Comparison of ENCODE assay signal across 21 cellular contexts in genomic region chr7:27834179-27834921, GRCh38.
DNase-seq lines count a peak whose midpoint lies in the region; ATAC-seq, FAIRE-seq and TF ChIP-seq lines count a peak whose summit lies in the region.
"Had no signal": no experiment of that assay in that cellular context is flagged by ENCODE, and none has a peak within 500 bp of the region (broad histone marks: within the 10 kb centered on the region; RNA-seq: fewer than 3 reads in every experiment).

No MANE protein-coding gene starts in this region.

- H3K36me3 ChIP-seq in astrocyte (ENCODE audit: insufficient read depth, low read length): peaks cover 19% of the 10 kb centered on the region
- H3K36me3 ChIP-seq in rectal smooth muscle tissue (ENCODE audit: control insufficient read depth, insufficient read depth, low read length): no peaks in the 10 kb centered on the region

- ATAC-seq in left cardiac atrium (peak; percentile 83 to 87), GM19397 (IDR thresholded peaks at IDR 0.05; ENCODE audit: unreplicated experiment) (no peak), SK-N-SH treated with all-trans-retinoic acid at 6 μM for 48 hours (no peak)

- H3K27me3 ChIP-seq in astrocyte (ENCODE audit: insufficient read depth, low read length) (no peaks in the 10 kb centered on the region), rectal smooth muscle tissue (ENCODE audit: control insufficient read depth, insufficient read depth, low read length) (no peaks in the 10 kb centered on the region)
- H3K27me3 ChIP-seq: right lobe of liver had no signal

- no peak for TF ChIP-seq CTCF in astrocyte (IDR thresholded peaks at IDR 0.05; ENCODE audit: insufficient read depth, low read depth, low read length)

- no peak overlapping the region for H3K9ac ChIP-seq in astrocyte (ENCODE audit: low read length)
- H3K9ac ChIP-seq in rectal smooth muscle tissue (ENCODE audit: low read length): no peak overlapping the region
- H3K9ac ChIP-seq: SK-N-SH had no signal

- H3K79me2 ChIP-seq in astrocyte (ENCODE audit: insufficient read depth, low read length): no peaks in the 10 kb centered on the region

- H3K27ac ChIP-seq in astrocyte (ENCODE audit: low read depth, low read length) (no peak overlapping the region), rectal smooth muscle tissue (ENCODE audit: low read depth, low read length) (peak overlapping the region; percentile 3)
- H3K27ac ChIP-seq: coronary artery, right lobe of liver had no signal

- peak overlapping the region; percentile 3 for H3K27ac Mint-ChIP-seq in astrocyte (ENCODE audit: unreplicated experiment)

- H2AFZ ChIP-seq in astrocyte (ENCODE audit: low read depth, low read length): no peak overlapping the region

- FAIRE-seq in astrocyte (lab: Jason Lieb, UNC): no peak
- FAIRE-seq: GM12892 had no signal

- no peaks in the 10 kb centered on the region for H3K27me3 Mint-ChIP-seq in astrocyte (ENCODE audit: low read depth, unreplicated experiment)

- peaks cover 13% of the 10 kb centered on the region for H3K36me3 Mint-ChIP-seq in astrocyte (ENCODE audit: low read depth, unreplicated experiment)

- no peak overlapping the region for H3K4me3 Mint-ChIP-seq in astrocyte (ENCODE audit: unreplicated experiment)

- H3K4me2 ChIP-seq in astrocyte (ENCODE audit: low read length): no peak overlapping the region
- H3K4me2 ChIP-seq: SK-N-SH had no signal

- H4K20me1 ChIP-seq in astrocyte (ENCODE audit: insufficient read depth, low read length): peaks cover 12% of the 10 kb centered on the region

- no peak overlapping the region for H3K4me3 ChIP-seq in astrocyte (ENCODE audit: insufficient read depth, low read depth, low read length)
- H3K4me3 ChIP-seq in rectal smooth muscle tissue (ENCODE audit: low read length): no peak overlapping the region
- H3K4me3 ChIP-seq: coronary artery, right lobe of liver had no signal

- H3K9me3 Mint-ChIP-seq in astrocyte (ENCODE audit: unreplicated experiment): no peaks in the 10 kb centered on the region

- DNase-seq in DMS79 treated with DMSO at 0.1 percent for 48 hours (lab: John Stamatoyannopoulos, UW) (peak; percentile 45), astrocyte (ENCODE audit: low read depth) (no peak), left cardiac atrium (no peak), NCI-H2196 (lab: John Stamatoyannopoulos, UW; ENCODE audit: unreplicated experiment) (no peak), DMS53 treated with DMSO at 0.1 percent for 48 hours (lab: John Stamatoyannopoulos, UW; ENCODE audit: unreplicated experiment) (no peak)
- DNase-seq: activated CD4-positive, alpha-beta T cell treated with anti-CD3 and anti-CD28 coated beads for 48 hours; activated naive CD4-positive, alpha-beta T cell; aorta; Caco-2; erythroblast; GF-D8; MM.1S; NCI-H187 treated with DMSO at 0.1 percent for 48 hours; NCI-H526; right lobe of liver; SK-N-SH had no signal

- H3K4me1 ChIP-seq in astrocyte (ENCODE audit: insufficient read depth, low read length) (no peaks in the 10 kb centered on the region), rectal smooth muscle tissue (ENCODE audit: control insufficient read depth, insufficient read depth, low read length) (peaks cover 8% of the 10 kb centered on the region)
- H3K4me1 ChIP-seq: right lobe of liver had no signal

- no peaks in the 10 kb centered on the region for H3K9me3 ChIP-seq in astrocyte (ENCODE audit: insufficient read depth, low read depth, low read length)
- H3K9me3 ChIP-seq: Caco-2, right lobe of liver, SK-N-SH had no signal

- H3K4me1 Mint-ChIP-seq in astrocyte (ENCODE audit: low read depth, unreplicated experiment): no peaks in the 10 kb centered on the region

- intact Hi-C loops in left cardiac atrium (cut with DNase I): no loop called here

TF ChIP-seq in SK-N-SH treated with all-trans-retinoic acid at 6 μM for 48 hours, 23 proteins besides CTCF, POLR2A, EP300 and RAD21:
- no peak for TF ChIP-seq PPARA (CRISPR knock-in tag; IDR thresholded peaks at IDR 0.05; ENCODE audit: borderline replicate concordance)
- TF ChIP-seq ZFP3 (CRISPR knock-in tag; IDR thresholded peaks at IDR 0.05): no peak
- TF ChIP-seq CREB5 (CRISPR knock-in tag; IDR thresholded peaks at IDR 0.05; ENCODE audit: low read depth): no peak
- no peak for TF ChIP-seq ZC3H10 (CRISPR knock-in tag; IDR thresholded peaks at IDR 0.05)
- TF ChIP-seq, protein P1, sequence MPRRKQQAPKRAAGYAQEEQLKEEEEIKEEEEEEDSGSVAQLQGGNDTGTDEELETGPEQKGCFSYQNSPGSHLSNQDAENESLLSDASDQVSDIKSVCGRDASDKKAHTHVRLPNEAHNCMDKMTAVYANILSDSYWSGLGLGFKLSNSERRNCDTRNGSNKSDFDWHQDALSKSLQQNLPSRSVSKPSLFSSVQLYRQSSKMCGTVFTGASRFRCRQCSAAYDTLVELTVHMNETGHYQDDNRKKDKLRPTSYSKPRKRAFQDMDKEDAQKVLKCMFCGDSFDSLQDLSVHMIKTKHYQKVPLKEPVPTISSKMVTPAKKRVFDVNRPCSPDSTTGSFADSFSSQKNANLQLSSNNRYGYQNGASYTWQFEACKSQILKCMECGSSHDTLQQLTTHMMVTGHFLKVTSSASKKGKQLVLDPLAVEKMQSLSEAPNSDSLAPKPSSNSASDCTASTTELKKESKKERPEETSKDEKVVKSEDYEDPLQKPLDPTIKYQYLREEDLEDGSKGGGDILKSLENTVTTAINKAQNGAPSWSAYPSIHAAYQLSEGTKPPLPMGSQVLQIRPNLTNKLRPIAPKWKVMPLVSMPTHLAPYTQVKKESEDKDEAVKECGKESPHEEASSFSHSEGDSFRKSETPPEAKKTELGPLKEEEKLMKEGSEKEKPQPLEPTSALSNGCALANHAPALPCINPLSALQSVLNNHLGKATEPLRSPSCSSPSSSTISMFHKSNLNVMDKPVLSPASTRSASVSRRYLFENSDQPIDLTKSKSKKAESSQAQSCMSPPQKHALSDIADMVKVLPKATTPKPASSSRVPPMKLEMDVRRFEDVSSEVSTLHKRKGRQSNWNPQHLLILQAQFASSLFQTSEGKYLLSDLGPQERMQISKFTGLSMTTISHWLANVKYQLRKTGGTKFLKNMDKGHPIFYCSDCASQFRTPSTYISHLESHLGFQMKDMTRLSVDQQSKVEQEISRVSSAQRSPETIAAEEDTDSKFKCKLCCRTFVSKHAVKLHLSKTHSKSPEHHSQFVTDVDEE (CRISPR knock-in tag; IDR thresholded peaks at IDR 0.05): no peak
- TF ChIP-seq SNAI2 (CRISPR knock-in tag; IDR thresholded peaks at IDR 0.05): no peak
- TF ChIP-seq BACH2 (CRISPR knock-in tag; IDR thresholded peaks at IDR 0.05; ENCODE audit: borderline replicate concordance): no peak
- no peak for TF ChIP-seq OSR1 (CRISPR knock-in tag; IDR thresholded peaks at IDR 0.05)
- no peak for TF ChIP-seq POU6F1 (CRISPR knock-in tag; IDR thresholded peaks at IDR 0.05; ENCODE audit: borderline replicate concordance, low read depth)
- TF ChIP-seq CSDC2 (CRISPR knock-in tag; IDR thresholded peaks at IDR 0.05): no peak
- TF ChIP-seq ZNF70 (CRISPR knock-in tag; IDR thresholded peaks at IDR 0.05): no peak

Comparison
In these comparisons a context has a peak if more than half of its experiments do, and no peak if none do; other contexts are left out.
1. ATAC-seq: peak in left cardiac atrium (2 of 2); none in GM19397 (single experiment) and SK-N-SH treated with all-trans-retinoic acid at 6 μM for 48 hours (single experiment).